In the genomic region with DNA sequence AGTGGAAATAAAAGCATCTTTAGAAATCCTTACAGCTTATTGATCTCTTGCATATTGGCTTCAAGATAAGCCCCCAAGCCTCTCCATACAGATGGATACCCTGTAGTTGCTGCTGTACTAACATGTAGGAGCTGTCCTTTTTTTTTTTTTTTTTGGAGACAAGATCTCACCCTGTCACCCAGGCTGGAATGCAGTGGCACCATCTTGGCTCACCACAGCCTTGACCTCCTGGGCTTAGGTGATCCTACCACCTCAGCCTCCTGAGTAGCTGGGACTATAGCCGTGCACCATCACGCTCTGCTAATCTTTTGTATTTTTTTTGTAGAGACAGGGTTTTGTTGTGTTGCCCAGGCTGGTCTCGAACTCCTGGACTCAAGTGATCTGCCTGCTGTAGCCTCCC, we compare ENCODE assay signal across 20 cellular contexts.
"Had no signal": no experiment of that assay in that cellular context is flagged by ENCODE, and none has a peak within 500 bp of the region (broad histone marks: within the 10 kb centered on the region; RNA-seq: fewer than 3 reads in every experiment).

No MANE protein-coding gene starts in this region.

- ATAC-seq: K562 had no signal

- H3K27ac ChIP-seq: HL-60, KMS-11, RWPE1 had no signal

- H3K27me3 Mint-ChIP-seq: IgD-negative memory B cell had no signal

- H3K27ac Mint-ChIP-seq: IgD-negative memory B cell had no signal

- DNase-seq: MG63, NCI-H1092 treated with DMSO at 0.1 percent for 48 hours, NCI-H1436, NCI-H187, NCI-H2029, NCI-H2081 treated with DMSO at 0.1 percent for 48 hours, NCI-H2171, NCI-H226, NCI-H446, NCI-H510A, NCI-H524 treated with DMSO at 0.1 percent for 48 hours, NCI-H69, NCI-H774, SHP77, SK-N-SH had no signal
